In the genomic region with DNA sequence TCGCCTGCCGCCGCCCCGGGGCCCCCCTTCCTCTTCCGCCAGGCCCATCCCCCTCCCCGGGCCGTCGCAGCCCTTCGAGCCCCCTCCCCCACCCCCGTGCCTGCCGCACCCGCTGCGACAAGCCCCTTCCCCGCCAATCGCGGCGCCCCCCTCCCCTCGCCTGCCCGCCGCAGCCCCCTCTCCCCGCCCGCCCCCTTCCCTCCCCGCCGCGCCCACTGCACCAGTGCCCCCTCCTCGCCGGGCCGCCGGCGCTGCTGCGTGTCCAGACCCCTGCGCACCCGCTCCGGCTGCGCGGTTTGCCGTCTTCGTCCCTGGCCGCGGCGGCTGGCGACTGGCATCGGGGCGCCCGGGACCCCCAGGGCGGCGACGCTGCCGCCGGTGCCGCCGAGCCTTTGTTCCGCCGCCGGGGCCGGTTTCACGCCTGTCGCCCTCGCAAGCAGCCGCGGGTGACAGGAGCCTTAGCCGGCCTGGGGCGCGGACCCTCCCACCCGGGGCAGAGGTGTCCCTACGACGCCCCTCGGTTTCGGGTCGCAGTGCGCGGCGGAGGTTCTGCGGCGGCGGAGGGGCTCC, we compare ENCODE assay signal across 14 cellular contexts. TPM values are rescaled to one million over a fixed set of nuclear protein-coding genes. Genes with fewer than 3 reads are reported as not detected.
A peak's percentile ranks its signal among the peaks of the same experiment; 100 is the strongest.
DNase-seq lines count a peak whose midpoint lies in the region; ATAC-seq, FAIRE-seq and TF ChIP-seq lines count a peak whose summit lies in the region.
"Had no signal": no experiment of that assay in that cellular context is flagged by ENCODE, and none has a peak within 500 bp of the region (broad histone marks: within the 10 kb centered on the region; RNA-seq: fewer than 3 reads in every experiment).

No MANE protein-coding gene starts in this region.

- H3K4me1 ChIP-seq in A549 (peaks cover 73% of the 10 kb centered on the region), NT2/D1 (ENCODE audit: insufficient read depth, insufficient read length) (peaks cover 61% of the 10 kb centered on the region), neuron (ENCODE audit: insufficient read depth, low read length) (peaks cover 78% of the 10 kb centered on the region)

- peak overlapping the region in 1 of 2 experiments; percentile 92; a peak in 3 of 6 replicates for H3K27ac ChIP-seq in A549
- H3K27ac ChIP-seq: right lobe of liver, SJCRH30 had no signal

- H2AFZ ChIP-seq in neuron (ENCODE audit: low read depth, low read length), result no peak overlapping the region

- TF ChIP-seq CTCF in A549 (IDR thresholded peaks at IDR 0.05), result no peak
- TF ChIP-seq CTCF in fibroblast of villous mesenchyme (IDR thresholded peaks at IDR 0.05; ENCODE audit: insufficient read depth, low read depth, low read length), result no peak
- TF ChIP-seq CTCF in foreskin fibroblast (IDR thresholded peaks at IDR 0.05; ENCODE audit: low read depth, low read length), result no peak

- peak overlapping the region; percentile 77 for H3K9ac ChIP-seq in NT2/D1 (ENCODE audit: insufficient read length, low read depth)

- TF ChIP-seq RAD21 in A549 (conservative IDR thresholded peaks at IDR 0.05 in 1 of 2, IDR thresholded peaks at IDR 0.05 in 1 of 2), result no peak

- ATAC-seq in A549 (no peak), GM18909 (IDR thresholded peaks at IDR 0.05; ENCODE audit: poor library complexity, unreplicated experiment) (no peak), HG02798 (IDR thresholded peaks at IDR 0.05; ENCODE audit: poor library complexity, unreplicated experiment) (no peak)
- ATAC-seq: right lobe of liver had no signal

- CTCF ChIA-PET in A549 (lab: Yijun Ruan, JAX), result no interaction called here

- peaks cover 19% of the 10 kb centered on the region for H3K27me3 ChIP-seq in NT2/D1 (ENCODE audit: insufficient read depth, insufficient read length)
- no peaks in the 10 kb centered on the region for H3K27me3 ChIP-seq in neuron (ENCODE audit: insufficient read depth, low read length)
- H3K27me3 ChIP-seq: right lobe of liver, SJCRH30 had no signal

- H3K4me2 ChIP-seq in A549, result peak overlapping the region; percentile 92

- H3K4me3 ChIP-seq in A549, result peak overlapping the region; percentile 70; the same call in 2 of the 3 replicates
- peak overlapping the region; percentile 39 for H3K4me3 ChIP-seq in NT2/D1 (ENCODE audit: insufficient read length, low read depth)
- peak overlapping the region; percentile 32 for H3K4me3 ChIP-seq in fibroblast of villous mesenchyme (ENCODE audit: low read depth, low read length)
- peak overlapping the region; percentile 33 for H3K4me3 ChIP-seq in neuron (ENCODE audit: low read length)
- peak overlapping the region in 1 of 2 donors; percentile 20 for H3K4me3 ChIP-seq in foreskin fibroblast (ENCODE audit: low read depth in 1 of 2, low read length in 2 of 2)
- H3K4me3 ChIP-seq: SJCRH30 had no signal

- no CpG with 5 or more reads among the region's 76 CpGs for WGBS in A549 (ENCODE audit: missing lambda C conversion rate)

- DNase-seq in A549 (ENCODE audit: low read depth in 1 of 2, low spot score in 1 of 2) (no peak), NT2/D1 (ENCODE audit: low read depth, low spot score) (no peak), fibroblast of villous mesenchyme (ENCODE audit: low read depth) (no peak), foreskin fibroblast (no peak), T1000 (lab: John Stamatoyannopoulos, UW) (no peak)
- DNase-seq: activated CD4-positive, alpha-beta T cell treated with anti-CD3 and anti-CD28 coated beads for 48 hours; NCI-H510A treated with DMSO at 0.1 percent for 48 hours; SJCRH30 had no signal

- TF ChIP-seq POLR2A in A549 (IDR thresholded peaks at IDR 0.05; ENCODE audit: low read length), result no peak

- no peak for FAIRE-seq in A549 (lab: Jason Lieb, UNC)
- FAIRE-seq: endothelial cell of umbilical vein, keratinocyte had no signal

- POLR2A ChIA-PET in A549 (lab: Yijun Ruan, JAX), result interaction anchor here (0.6 kb wide), 1 partner anchor 66 kb away, joined by 6 read pairs; no protein-coding TSS in a partner anchor

- H3K36me3 ChIP-seq in NT2/D1 (ENCODE audit: insufficient read depth, insufficient read length, low read length) (peaks cover 5% of the 10 kb centered on the region), neuron (ENCODE audit: insufficient read depth, low read length) (no peaks in the 10 kb centered on the region)
- H3K36me3 ChIP-seq: right lobe of liver, SJCRH30 had no signal

- H3K9me3 ChIP-seq in A549 (no peaks in the 10 kb centered on the region), NT2/D1 (ENCODE audit: insufficient read depth, low read length) (no peaks in the 10 kb centered on the region), neuron (ENCODE audit: low read length) (no peaks in the 10 kb centered on the region)
- H3K9me3 ChIP-seq: right lobe of liver, SJCRH30 had no signal

- TF ChIP-seq EP300 in A549 (IDR thresholded peaks at IDR 0.05), result no peak

TF ChIP-seq in A549, 52 proteins besides CTCF, POLR2A, EP300 and RAD21:
- no peak for TF ChIP-seq ZC3H11A (IDR thresholded peaks at IDR 0.05)
- TF ChIP-seq HEYL (CRISPR knock-in tag; IDR thresholded peaks at IDR 0.05), result no peak
- TF ChIP-seq CHD2 (IDR thresholded peaks at IDR 0.05; ENCODE audit: low read length, partially characterized antibody), result no peak
- TF ChIP-seq, protein P1, sequence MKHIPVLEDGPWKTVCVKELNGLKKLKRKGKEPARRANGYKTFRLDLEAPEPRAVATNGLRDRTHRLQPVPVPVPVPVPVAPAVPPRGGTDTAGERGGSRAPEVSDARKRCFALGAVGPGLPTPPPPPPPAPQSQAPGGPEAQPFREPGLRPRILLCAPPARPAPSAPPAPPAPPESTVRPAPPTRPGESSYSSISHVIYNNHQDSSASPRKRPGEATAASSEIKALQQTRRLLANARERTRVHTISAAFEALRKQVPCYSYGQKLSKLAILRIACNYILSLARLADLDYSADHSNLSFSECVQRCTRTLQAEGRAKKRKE (CRISPR knock-in tag; IDR thresholded peaks at IDR 0.05; ENCODE audit: low read depth), result no peak
- no peak for TF ChIP-seq TP53 (CRISPR knock-in tag; IDR thresholded peaks at IDR 0.05)
- TF ChIP-seq PHF8 (IDR thresholded peaks at IDR 0.05; ENCODE audit: borderline replicate concordance, low read depth), result no peak
- no peak for TF ChIP-seq EHMT2 (IDR thresholded peaks at IDR 0.05; ENCODE audit: low read depth)
- no peak for TF ChIP-seq TFCP2L1 (CRISPR knock-in tag; IDR thresholded peaks at IDR 0.05)
- no peak for TF ChIP-seq RARB (CRISPR knock-in tag; IDR thresholded peaks at IDR 0.05)
- TF ChIP-seq, protein P2, sequence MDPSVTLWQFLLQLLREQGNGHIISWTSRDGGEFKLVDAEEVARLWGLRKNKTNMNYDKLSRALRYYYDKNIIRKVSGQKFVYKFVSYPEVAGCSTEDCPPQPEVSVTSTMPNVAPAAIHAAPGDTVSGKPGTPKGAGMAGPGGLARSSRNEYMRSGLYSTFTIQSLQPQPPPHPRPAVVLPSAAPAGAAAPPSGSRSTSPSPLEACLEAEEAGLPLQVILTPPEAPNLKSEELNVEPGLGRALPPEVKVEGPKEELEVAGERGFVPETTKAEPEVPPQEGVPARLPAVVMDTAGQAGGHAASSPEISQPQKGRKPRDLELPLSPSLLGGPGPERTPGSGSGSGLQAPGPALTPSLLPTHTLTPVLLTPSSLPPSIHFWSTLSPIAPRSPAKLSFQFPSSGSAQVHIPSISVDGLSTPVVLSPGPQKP (IDR thresholded peaks at IDR 0.05; ENCODE audit: low read depth, low read length), result no peak

RNA-seq across cellular contexts. Expression of a gene that starts 18.1 kb away (rescaled TPM):
- 19.8 and 22.7 TPM in 2 replicates for polyA plus RNA-seq in A549 (2011; rRNA removed)
- 75.3 and 114 TPM in 2 replicates for polyA plus RNA-seq in A549 (2012; cell fraction: cytosol; rRNA removed)
- polyA plus RNA-seq in A549 (2012; cell fraction: nucleus; rRNA removed), result 235 and 362 TPM in 2 replicates
- 93.5 to 107 TPM (median 97.7 TPM) in 3 replicates for polyA plus RNA-seq in A549 (2017; fragmentation: RNase III; extraction: RNeasy Plus Mini Kit Qiagen cat#74134 plus additional on column Dnase treatment)
- 19.8 and 36.6 TPM in 2 replicates for polyA minus RNA-seq in A549 (2011; rRNA and poly(A)+ RNA removed)
- total RNA-seq in fibroblast of villous mesenchyme, result 88.9 and 106 TPM in 2 replicates
